Comparison of ENCODE assay signal across 1 cellular context in genomic region chr7:23524473-23524872, GRCh38.
A peak's percentile ranks its signal among the peaks of the same experiment; 100 is the strongest.
TF ChIP-seq lines count a peak whose summit lies in the region.

No MANE protein-coding gene starts in this region.

TF ChIP-seq in HepG2, 621 proteins besides CTCF, POLR2A, EP300 and RAD21:
- peak; percentile 6; the same call in 1 of the 2 replicates for TF ChIP-seq ZNF770 (CRISPR knock-in tag; IDR thresholded peaks at IDR 0.05)
- TF ChIP-seq KDM6A (CRISPR knock-in tag; IDR thresholded peaks at IDR 0.05; ENCODE audit: low read depth) = no peak
- TF ChIP-seq ZNF33B (CRISPR knock-in tag; IDR thresholded peaks at IDR 0.05) = no peak
- TF ChIP-seq, protein P1, sequence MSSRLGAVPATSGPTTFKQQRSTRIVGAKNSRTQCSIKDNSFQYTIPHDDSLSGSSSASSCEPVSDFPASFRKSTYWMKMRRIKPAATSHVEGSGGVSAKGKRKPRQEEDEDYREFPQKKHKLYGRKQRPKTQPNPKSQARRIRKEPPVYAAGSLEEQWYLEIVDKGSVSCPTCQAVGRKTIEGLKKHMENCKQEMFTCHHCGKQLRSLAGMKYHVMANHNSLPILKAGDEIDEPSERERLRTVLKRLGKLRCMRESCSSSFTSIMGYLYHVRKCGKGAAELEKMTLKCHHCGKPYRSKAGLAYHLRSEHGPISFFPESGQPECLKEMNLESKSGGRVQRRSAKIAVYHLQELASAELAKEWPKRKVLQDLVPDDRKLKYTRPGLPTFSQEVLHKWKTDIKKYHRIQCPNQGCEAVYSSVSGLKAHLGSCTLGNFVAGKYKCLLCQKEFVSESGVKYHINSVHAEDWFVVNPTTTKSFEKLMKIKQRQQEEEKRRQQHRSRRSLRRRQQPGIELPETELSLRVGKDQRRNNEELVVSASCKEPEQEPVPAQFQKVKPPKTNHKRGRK (CRISPR knock-in tag; IDR thresholded peaks at IDR 0.05) = no peak
